13 cellular contexts compared by ENCODE assay signal in the genomic region with DNA sequence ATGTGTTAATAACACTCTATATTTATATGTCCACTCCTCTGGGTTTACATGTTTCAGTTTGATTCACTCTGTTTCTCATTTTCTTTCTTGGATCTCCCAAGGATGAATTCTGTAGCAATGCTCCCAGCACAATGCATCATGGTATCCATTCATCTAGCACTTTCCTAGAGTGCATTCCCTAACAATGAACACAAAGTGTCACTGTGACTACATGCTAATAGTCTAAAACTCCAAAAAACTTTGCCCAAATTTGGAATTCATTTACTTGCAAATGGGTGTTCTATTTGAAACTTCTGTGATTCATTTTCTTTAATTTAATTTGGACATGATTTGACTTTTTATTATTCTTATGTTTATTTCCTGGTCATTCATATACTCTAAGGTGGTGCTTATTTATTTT.
DNase-seq lines count a peak whose midpoint lies in the region; ATAC-seq, FAIRE-seq and TF ChIP-seq lines count a peak whose summit lies in the region.
"Had no signal": no experiment of that assay in that cellular context is flagged by ENCODE, and none has a peak within 500 bp of the region (broad histone marks: within the 10 kb centered on the region; RNA-seq: fewer than 3 reads in every experiment).

No MANE protein-coding gene starts in this region.

- H3K27ac Mint-ChIP-seq in glutamatergic neuron (ENCODE audit: unreplicated experiment), result peak overlapping the region; percentile 50
- no peak overlapping the region for H3K27ac Mint-ChIP-seq in stimulated activated naive B cell treated with anti-CD40 and anti-IgM and Interleukin-4, amounts not matched to agents 10 μg/mL and 1 μg/mL and 100 μg/mL, for 72 hours
- H3K27ac Mint-ChIP-seq: CD4-positive, alpha-beta T cell had no signal

- in situ Hi-C loops in GM13976 (cut with MboI; ENCODE audit: low sequenced_read_pairs, unreplicated experiment), result no loop called here

- CTCF ChIA-PET in RWPE1 (lab: Yijun Ruan, JAX), result no interaction called here

- intact Hi-C loops in aorta (cut with DNase I), result no loop called here
- intact Hi-C loops in posterior vena cava (cut with DNase I), result no loop called here

- H3K36me3 Mint-ChIP-seq in glutamatergic neuron (ENCODE audit: unreplicated experiment), result no peaks in the 10 kb centered on the region
- H3K36me3 Mint-ChIP-seq in stimulated activated naive B cell treated with anti-CD40 and anti-IgM and Interleukin-4, amounts not matched to agents 10 μg/mL and 1 μg/mL and 100 μg/mL, for 72 hours, result no peaks in the 10 kb centered on the region

- TF ChIP-seq CTCF in GM13976 (IDR thresholded peaks at IDR 0.05; ENCODE audit: borderline replicate concordance, control extremely low read depth, extremely low read depth, insufficient read depth, missing control alignments), result peak; percentile 12
- peak; percentile 23; the same call in 1 of the 2 replicates for TF ChIP-seq CTCF in RWPE1 (conservative IDR thresholded peaks at IDR 0.05; ENCODE audit: low read depth)
- TF ChIP-seq CTCF in glutamatergic neuron (IDR thresholded peaks at IDR 0.05; ENCODE audit: partially characterized antibody, unreplicated experiment), result no peak

- H3K4me1 Mint-ChIP-seq in glutamatergic neuron (ENCODE audit: low read depth, unreplicated experiment), result peaks cover 2% of the 10 kb centered on the region
- H3K4me1 Mint-ChIP-seq in stimulated activated naive B cell treated with anti-CD40 and anti-IgM and Interleukin-4, amounts not matched to agents 10 μg/mL and 1 μg/mL and 100 μg/mL, for 72 hours, result no peaks in the 10 kb centered on the region

- H3K4me1 ChIP-seq in aorta (ENCODE audit: control insufficient read depth in 1 of 2, insufficient read depth in 2 of 2, low read length in 2 of 2), result no peaks in the 10 kb centered on the region
- H3K4me1 ChIP-seq: SJSA1 had no signal

- no peak overlapping the region for H3K4me3 ChIP-seq in aorta (ENCODE audit: low read length in 2 of 2)
- H3K4me3 ChIP-seq: SJSA1 had no signal

- no peaks in the 10 kb centered on the region for H3K9me3 Mint-ChIP-seq in glutamatergic neuron (ENCODE audit: unreplicated experiment)
- H3K9me3 Mint-ChIP-seq in stimulated activated naive B cell treated with anti-CD40 and anti-IgM and Interleukin-4, amounts not matched to agents 10 μg/mL and 1 μg/mL and 100 μg/mL, for 72 hours, result no peaks in the 10 kb centered on the region
- H3K9me3 Mint-ChIP-seq: CD4-positive, alpha-beta T cell had no signal

- no peak for ATAC-seq in stimulated activated naive B cell treated with anti-CD40 and anti-IgM and Interleukin-4, amounts not matched to agents 10 μg/mL and 1 μg/mL and 100 μg/mL, for 72 hours (replicated peaks)
- no peak for ATAC-seq in aorta (ENCODE audit: low FRiP score)

- H3K4me3 Mint-ChIP-seq in glutamatergic neuron (ENCODE audit: unreplicated experiment), result no peak overlapping the region
- no peak overlapping the region for H3K4me3 Mint-ChIP-seq in stimulated activated naive B cell treated with anti-CD40 and anti-IgM and Interleukin-4, amounts not matched to agents 10 μg/mL and 1 μg/mL and 100 μg/mL, for 72 hours
- H3K4me3 Mint-ChIP-seq: CD4-positive, alpha-beta T cell had no signal

- H3K27ac ChIP-seq in RWPE1, result no peak overlapping the region
- no peak overlapping the region for H3K27ac ChIP-seq in aorta (ENCODE audit: low read depth in 1 of 2, low read length in 2 of 2)
- H3K27ac ChIP-seq: SJSA1 had no signal

- DNase-seq in GM13976 (ENCODE audit: low spot score) (no peak), RWPE1 (ENCODE audit: low spot score) (peak; percentile 17), glutamatergic neuron (no peak), aorta (no peak), posterior vena cava (ENCODE audit: low spot score) (no peak), DMS114 treated with DMSO at 0.1 percent for 48 hours (lab: John Stamatoyannopoulos, UW; ENCODE audit: unreplicated experiment) (no peak)
- DNase-seq in stimulated activated naive B cell treated with anti-CD40 and anti-IgM and Interleukin-4, amounts not matched to agents 10 μg/mL and 1 μg/mL and 100 μg/mL, for 72 hours, result no peak
- DNase-seq: activated CD8-positive, alpha-beta memory T cell treated with anti-CD3 and anti-CD28 coated beads, Interleukin-2, amount 50 U/mL, for 48 hours; CD4-positive, alpha-beta T cell; Karpas-422; posterior cingulate gyrus had no signal

- H3K27me3 Mint-ChIP-seq in glutamatergic neuron (ENCODE audit: unreplicated experiment), result peaks cover 4% of the 10 kb centered on the region
- H3K27me3 Mint-ChIP-seq in stimulated activated naive B cell treated with anti-CD40 and anti-IgM and Interleukin-4, amounts not matched to agents 10 μg/mL and 1 μg/mL and 100 μg/mL, for 72 hours, result peaks cover 0 to 4% of the 10 kb centered on the region in 2 donors

- no peaks in the 10 kb centered on the region for H3K27me3 ChIP-seq in aorta (ENCODE audit: control insufficient read depth in 1 of 2, insufficient read depth in 2 of 2, low read length in 1 of 2)
- H3K27me3 ChIP-seq: SJSA1 had no signal

- POLR2A ChIA-PET in RWPE1 (lab: Yijun Ruan, JAX; ENCODE audit: low non-redundant PET), result no interaction called here

- H3K36me3 ChIP-seq in aorta (ENCODE audit: control insufficient read depth in 1 of 2, insufficient read depth in 2 of 2, low read length in 1 of 2), result no peaks in the 10 kb centered on the region
- H3K36me3 ChIP-seq: SJSA1 had no signal

- no peaks in the 10 kb centered on the region for H3K9me3 ChIP-seq in aorta (ENCODE audit: control insufficient read depth, low read length)
- H3K9me3 ChIP-seq: SJSA1 had no signal

- peak; percentile 32 for FAIRE-seq in A204.1 (lab: Jason Lieb, UNC)
